ENCODE assay signal across 26 cellular contexts in the genomic region with DNA sequence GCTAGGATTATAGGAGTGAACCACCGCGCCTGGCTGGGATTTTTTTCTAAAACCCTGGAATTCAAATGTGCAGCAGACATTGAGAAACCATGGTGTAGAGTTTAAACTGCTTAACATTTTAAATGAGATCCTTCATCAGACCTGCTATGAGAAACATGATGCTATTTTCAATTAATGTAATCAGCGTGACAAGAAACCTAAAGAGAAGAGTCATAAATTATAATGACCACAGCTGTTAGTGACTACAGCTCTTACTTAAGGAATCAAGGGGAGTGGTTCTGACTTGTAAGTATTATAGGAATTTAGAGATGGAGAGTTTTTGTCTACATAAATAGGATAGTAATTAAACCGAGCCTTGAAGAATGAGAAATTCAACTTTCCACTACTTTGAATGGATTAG.
"Had no signal": no experiment of that assay in that cellular context is flagged by ENCODE, and none has a peak within 500 bp of the region (broad histone marks: within the 10 kb centered on the region; RNA-seq: fewer than 3 reads in every experiment).

No MANE protein-coding gene starts in this region.

- FAIRE-seq: TTC549 had no signal

- DNase-seq: activated B cell treated with CpG ODN at 0.5 μM for 24 hours; activated CD4-positive, alpha-beta memory T cell treated with anti-CD3 and anti-CD28 coated beads, Interleukin-2, amount 10 ng/mL, durations not matched to agents 7 days and 5 days; activated CD4-positive, alpha-beta T cell treated with anti-CD3 and anti-CD28 coated beads for 4 hours; activated CD4-positive, alpha-beta T cell treated with anti-CD3 and anti-CD28 coated beads, Interleukin-2, amount 10 ng/mL, durations not matched to agents 24 days and 14 days; activated CD4-positive, alpha-beta T cell treated with anti-CD3 and anti-CD28 coated beads, Interleukin-2, amount 50 U/mL, for 1 hour; activated CD4-positive, alpha-beta T cell treated with anti-CD3 and anti-CD28 coated beads, Interleukin-2, amount 50 U/mL, for 48 hours; activated CD4-positive, CD25-positive, alpha-beta regulatory T cell treated with anti-CD3 and anti-CD28 coated beads, Interleukin-2, amount 50 U/mL, for 72 hours; activated CD8-positive, alpha-beta memory T cell treated with anti-CD3 and anti-CD28 coated beads for 24 hours; activated CD8-positive, alpha-beta memory T cell treated with anti-CD3 and anti-CD28 coated beads, Interleukin-2, amount 10 ng/mL, durations not matched to agents 7 days and 5 days; activated CD8-positive, alpha-beta memory T cell treated with anti-CD3 and anti-CD28 coated beads, Interleukin-2, amount 50 U/mL, for 48 hours; activated CD8-positive, alpha-beta T cell treated with anti-CD3 and anti-CD28 coated beads, Interleukin-2, amount 10 ng/mL, durations not matched to agents 7 days and 5 days; activated effector memory CD4-positive, alpha-beta T cell treated with Interleukin-2 at 50 U/mL for 16 hours; activated gamma-delta T cell; activated naive CD4-positive, alpha-beta T cell treated with anti-CD3 and anti-CD28 coated beads, Interleukin-2, amount 10 ng/mL, durations not matched to agents 7 days and 5 days; activated naive CD4-positive, alpha-beta T cell treated with Interleukin-2 at 50 U/mL for 16 hours; activated naive CD8-positive, alpha-beta T cell treated with anti-CD3 and anti-CD28 coated beads, Interleukin-2, amount 10 ng/mL, durations not matched to agents 7 days and 5 days; activated naive CD8-positive, alpha-beta T cell treated with anti-CD3 and anti-CD28 coated beads, Interleukin-2, amount 50 U/mL, for 24 hours; activated T-cell treated with anti-CD3 and anti-CD28 coated beads, Interleukin-2, amount 50 U/mL, for 24 hours; activated T-cell treated with anti-CD3 and anti-CD28 coated beads, Interleukin-2, amount 50 U/mL, for 48 hours; central memory CD4-positive, alpha-beta T cell; T-helper 1 cell; T-helper 2 cell; T-helper 9 cell had no signal

- ATAC-seq: activated CD8-positive, alpha-beta memory T cell treated with anti-CD3 and anti-CD28 coated beads, Interleukin-2, amount 10 ng/mL, durations not matched to agents 7 days and 5 days; activated CD8-positive, alpha-beta T cell treated with anti-CD3 and anti-CD28 coated beads, Interleukin-2, amount 10 ng/mL, durations not matched to agents 7 days and 5 days; activated naive CD8-positive, alpha-beta T cell treated with anti-CD3 and anti-CD28 coated beads, Interleukin-2, amount 50 U/mL, for 24 hours had no signal

- H3K9me3 ChIP-seq: ascending aorta had no signal

- H3K36me3 ChIP-seq: ascending aorta had no signal

- H3K4me3 ChIP-seq: ascending aorta had no signal

- H3K27me3 ChIP-seq: ascending aorta had no signal

- H3K27ac ChIP-seq: ascending aorta, VCaP had no signal

- H3K4me1 ChIP-seq: ascending aorta had no signal
